3 cellular contexts compared by ENCODE assay signal in genomic region chrX:151279161-151279560, GRCh38.
"Had no signal": no experiment of that assay in that cellular context is flagged by ENCODE, and none has a peak within 500 bp of the region (broad histone marks: within the 10 kb centered on the region; RNA-seq: fewer than 3 reads in every experiment).

No MANE protein-coding gene starts in this region.

- H3K4me3 ChIP-seq: GM12878 had no signal

- DNase-seq: GDM1, GF-D8 had no signal
